8 cellular contexts compared by ENCODE assay signal in the genomic region with DNA sequence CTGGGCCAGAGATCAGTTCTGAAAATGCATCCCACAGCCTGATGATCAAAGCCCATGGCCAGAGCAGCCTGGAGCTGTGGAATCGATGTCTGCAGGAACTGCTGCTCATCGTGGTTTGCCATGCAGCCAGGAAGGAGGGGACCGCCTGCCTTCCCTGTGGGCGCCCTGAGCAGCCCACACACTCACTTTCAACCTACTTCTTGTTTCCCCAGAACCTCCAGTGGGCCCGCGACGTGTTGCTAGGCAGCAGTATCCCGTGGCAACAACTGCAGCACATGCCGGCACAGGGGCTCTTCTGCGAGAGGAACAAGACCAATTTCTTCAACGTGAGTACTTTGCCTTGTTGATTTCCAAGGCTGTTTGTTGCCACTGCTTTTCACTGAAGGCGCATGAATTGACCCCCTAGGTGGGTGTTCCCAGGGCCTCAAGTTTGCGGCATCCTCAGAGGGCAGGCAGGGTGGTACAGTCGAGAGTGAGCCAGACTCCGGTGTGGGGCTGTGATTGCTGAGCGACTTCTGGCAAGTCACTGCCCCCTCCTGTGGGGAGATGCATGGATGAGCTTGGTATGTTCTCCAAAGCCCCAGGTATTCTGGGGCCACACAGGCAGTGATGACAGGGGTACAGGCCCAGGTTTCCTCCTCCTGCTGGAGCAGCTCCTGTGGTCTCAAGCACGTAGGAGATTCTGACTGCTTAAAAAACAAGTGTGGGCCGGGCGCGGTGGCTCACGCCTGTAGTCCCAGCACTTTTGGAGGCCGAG. TPM values are rescaled to one million over a fixed set of nuclear protein-coding genes. Genes with fewer than 3 reads are reported as not detected.
DNase-seq lines count a peak whose midpoint lies in the region; TF ChIP-seq lines count a peak whose summit lies in the region.

No MANE protein-coding gene starts in this region.

- peaks cover 4 to 7% of the 10 kb centered on the region in 2 donors for H3K36me3 ChIP-seq in thyroid gland

- 67 to 72% methylated on average over 17 to 20 of the region's 22 CpGs for WGBS in thyroid gland, 2 donors

- no peak for TF ChIP-seq POLR2A in thyroid gland (IDR thresholded peaks at IDR 0.05)

- peaks cover 29 to 48% of the 10 kb centered on the region in 2 donors for H3K4me1 ChIP-seq in thyroid gland

- H3K27ac ChIP-seq in thyroid gland: peak overlapping the region in 1 of 3 donors; percentile 76

- DNase-seq in NOMO-1 treated with DMSO at 0.1 percent for 48 hours (lab: John Stamatoyannopoulos, UW; ENCODE audit: unreplicated experiment): peak; percentile 12
- DNase-seq in NOMO-1 treated with dmso at 0.1 percent for 144 hours (lab: John Stamatoyannopoulos, UW; ENCODE audit: unreplicated experiment): no peak
- DNase-seq in astrocyte of the hippocampus (ENCODE audit: low read depth, low spot score): peak; percentile 52
- peak; percentile 83 for DNase-seq in occipital lobe (lab: John Stamatoyannopoulos, UW)
- DNase-seq in thyroid gland: peak; percentile 52 to 59
- DNase-seq in SW480 (ENCODE audit: low spot score): no peak
- no peak for DNase-seq in NCI-H526 (lab: John Stamatoyannopoulos, UW)
- DNase-seq in NCI-H146 (lab: John Stamatoyannopoulos, UW): no peak

- H3K27me3 ChIP-seq in thyroid gland: no peaks in the 10 kb centered on the region

- no peak overlapping the region for H3K4me3 ChIP-seq in thyroid gland (replicated peaks in 1 of 3)

- no peak for TF ChIP-seq CTCF in thyroid gland (IDR thresholded peaks at IDR 0.05)

- no peaks in the 10 kb centered on the region for H3K9me3 ChIP-seq in thyroid gland

- intact Hi-C loops in thyroid gland (cut with DNase I): no loop called here

RNA-seq across cellular contexts. Expression of a gene that starts 47.0 kb away (rescaled TPM):
- total RNA-seq in occipital lobe (not detected), thyroid gland (10 to 100 TPM in 3 of 4 donors, 1 to 10 TPM in 1; 9.5 to 22.5 (median 15.1) TPM)

Comparison
In these comparisons a context has a peak if more than half of its experiments do, and no peak if none do; other contexts are left out.
1. DNase-seq: peak in NOMO-1 treated with DMSO at 0.1 percent for 48 hours (single experiment), astrocyte of the hippocampus (single experiment), occipital lobe (single experiment) and thyroid gland (2 of 2); none in NOMO-1 treated with dmso at 0.1 percent for 144 hours (single experiment), SW480 (single experiment), NCI-H526 (0 of 2) and NCI-H146 (single experiment).
2. RNA of a gene that starts 47.0 kb away (total RNA-seq): 9.5 to 22.5 TPM in thyroid gland; not detected in occipital lobe (single experiment); every median in the first group is over 10 times any median in the second.